8 cellular contexts compared by ENCODE assay signal in genomic region chr3:195259146-195259563, GRCh38. TPM values are rescaled to one million over a fixed set of nuclear protein-coding genes. Genes with fewer than 3 reads are reported as not detected.
A peak's percentile ranks its signal among the peaks of the same experiment; 100 is the strongest.
DNase-seq lines count a peak whose midpoint lies in the region; ATAC-seq and TF ChIP-seq lines count a peak whose summit lies in the region.

No MANE protein-coding gene starts in this region.

- H3K36me3 Mint-ChIP-seq in activated CD4-positive, alpha-beta T cell treated with anti-CD3 and anti-CD28 coated beads, Interleukin-2, amount 10 ng/mL, durations not matched to agents 7 days and 5 days (ENCODE audit: low read depth): no peaks in the 10 kb centered on the region

- DNase-seq in activated CD4-positive, alpha-beta T cell treated with anti-CD3 and anti-CD28 coated beads, Interleukin-2, amount 10 ng/mL, durations not matched to agents 7 days and 5 days: no peak
- no peak for DNase-seq in activated CD4-positive, alpha-beta T cell treated with anti-CD3 and anti-CD28 coated beads for 48 hours
- DNase-seq in NAMALWA (ENCODE audit: low spot score): peak; percentile 22
- no peak for DNase-seq in colonic mucosa
- DNase-seq in myocyte (ENCODE audit: low read depth): peak; percentile 35
- DNase-seq in GM10248 (ENCODE audit: extremely low spot score): no peak
- no peak for DNase-seq in D341Med (ENCODE audit: low spot score)

- peaks cover 5% of the 10 kb centered on the region for H3K4me1 ChIP-seq in colonic mucosa

- no peak overlapping the region for H3K4me3 Mint-ChIP-seq in activated CD4-positive, alpha-beta T cell treated with anti-CD3 and anti-CD28 coated beads, Interleukin-2, amount 10 ng/mL, durations not matched to agents 7 days and 5 days

- TF ChIP-seq CTCF in colonic mucosa (IDR thresholded peaks at IDR 0.05) (no peak), GM10248 (IDR thresholded peaks at IDR 0.05; ENCODE audit: control extremely low read depth, extremely low read depth, low read depth, missing control alignments) (no peak)

- no peaks in the 10 kb centered on the region for H3K9me3 Mint-ChIP-seq in activated CD4-positive, alpha-beta T cell treated with anti-CD3 and anti-CD28 coated beads, Interleukin-2, amount 10 ng/mL, durations not matched to agents 7 days and 5 days

- H3K4me3 ChIP-seq in colonic mucosa: peak overlapping the region; percentile 62

- H3K36me3 ChIP-seq in colonic mucosa: no peaks in the 10 kb centered on the region

- H3K4me1 Mint-ChIP-seq in activated CD4-positive, alpha-beta T cell treated with anti-CD3 and anti-CD28 coated beads, Interleukin-2, amount 10 ng/mL, durations not matched to agents 7 days and 5 days: peaks cover 34% of the 10 kb centered on the region

- H3K27me3 ChIP-seq in colonic mucosa: no peaks in the 10 kb centered on the region

- no peaks in the 10 kb centered on the region for H3K27me3 Mint-ChIP-seq in activated CD4-positive, alpha-beta T cell treated with anti-CD3 and anti-CD28 coated beads, Interleukin-2, amount 10 ng/mL, durations not matched to agents 7 days and 5 days

- peak overlapping the region; percentile 69 for H3K27ac Mint-ChIP-seq in activated CD4-positive, alpha-beta T cell treated with anti-CD3 and anti-CD28 coated beads, Interleukin-2, amount 10 ng/mL, durations not matched to agents 7 days and 5 days

- peak overlapping the region; percentile 74 for H3K27ac ChIP-seq in colonic mucosa

- intact Hi-C loops in colonic mucosa (cut with DNase I): loop anchor here (10.0 kb wide), 2 partner anchors 144 to 274 kb away; no protein-coding TSS in a partner anchor

- no peak for ATAC-seq in GM21367 (IDR thresholded peaks at IDR 0.05; ENCODE audit: unreplicated experiment)

- POLR2A ChIA-PET in activated CD4-positive, alpha-beta T cell treated with anti-CD3 and anti-CD28 coated beads, Interleukin-2, amount 10 ng/mL, durations not matched to agents 7 days and 5 days (lab: Charles Lee): interaction anchor here (0.6 kb wide), 1 partner anchor 290 kb away, joined by 3 read pairs; no protein-coding TSS in a partner anchor
- POLR2A ChIA-PET in GM10248 (lab: Yijun Ruan, JAX): interaction anchor here (0.5 kb wide), 1 partner anchor 626 kb away, joined by 7 read pairs; no protein-coding TSS in a partner anchor

- H3K9me3 ChIP-seq in colonic mucosa: no peaks in the 10 kb centered on the region

- CTCF ChIA-PET in activated CD4-positive, alpha-beta T cell treated with anti-CD3 and anti-CD28 coated beads, Interleukin-2, amount 10 ng/mL, durations not matched to agents 7 days and 5 days (lab: Charles Lee): interaction anchor here (0.9 to 4.9 kb wide), 5 partner anchors 9 to 591 kb away, joined by 3 to 26 read pairs (median 4); partner anchors contain the start of genes LSG1 and XXYLT1
- CTCF ChIA-PET in GM10248 (lab: Yijun Ruan, JAX): interaction anchor here (0.6 to 4.4 kb wide), 7 partner anchors 9 to 588 kb away, joined by 3 to 20 read pairs (median 4); partner anchors contain the start of gene XXYLT1

- H3K9ac ChIP-seq in colonic mucosa (ENCODE audit: low read depth in 2 of 2, low read length in 2 of 2): peak overlapping the region; percentile 52 to 75

RNA-seq across cellular contexts. Expression of gene XXYLT1, which starts 11.8 kb away (rescaled TPM):
- total RNA-seq in activated CD4-positive, alpha-beta T cell treated with anti-CD3 and anti-CD28 coated beads, Interleukin-2, amount 10 ng/mL, durations not matched to agents 7 days and 5 days: 1 to 10 TPM; 7.7 to 7.8 TPM
- total RNA-seq in colonic mucosa: 10 to 100 TPM in 1 of 2 donors, 1 to 10 TPM in 1; 8.3 to 10.9 TPM
- 14.5 and 20.1 TPM in 2 replicates for total RNA-seq in myocyte
- polyA plus RNA-seq in myocyte (2012): 21.7 TPM

Comparison
In these comparisons a context has a peak if more than half of its experiments do, and no peak if none do; other contexts are left out.
1. DNase-seq: peak in NAMALWA (single experiment) and myocyte (single experiment); none in activated CD4-positive, alpha-beta T cell treated with anti-CD3 and anti-CD28 coated beads, Interleukin-2, amount 10 ng/mL, durations not matched to agents 7 days and 5 days (single experiment), activated CD4-positive, alpha-beta T cell treated with anti-CD3 and anti-CD28 coated beads for 48 hours (single experiment), colonic mucosa (single experiment), GM10248 (single experiment) and D341Med (single experiment).